Comparison of ENCODE assay signal across 35 cellular contexts in genomic region chr6:15157479-15157878, GRCh38.
"Had no signal": no experiment of that assay in that cellular context is flagged by ENCODE, and none has a peak within 500 bp of the region (broad histone marks: within the 10 kb centered on the region; RNA-seq: fewer than 3 reads in every experiment).

No MANE protein-coding gene starts in this region.

- H3K27me3 ChIP-seq: MG63 had no signal

- H3K9me3 ChIP-seq: MG63 had no signal

- DNase-seq: Kasumi-1, MG63, MM.1S, MV-4-11, NCI-H1048, NCI-H1092, NCI-H1092 treated with DMSO at 0.1 percent for 48 hours, NCI-H1105, NCI-H1105 treated with DMSO at 0.1 percent for 48 hours, NCI-H1417, NCI-H1417 treated with DMSO at 0.1 percent for 48 hours, NCI-H1436, NCI-H1436 treated with DMSO at 0.1 percent for 48 hours, NCI-H146, NCI-H1694, NCI-H1694 treated with DMSO at 0.1 percent for 48 hours, NCI-H187, NCI-H187 treated with DMSO at 0.1 percent for 48 hours, NCI-H1930, NCI-H2029, NCI-H2029 treated with DMSO at 0.1 percent for 48 hours, NCI-H2081, NCI-H2081 treated with DMSO at 0.1 percent for 48 hours, NCI-H2107, NCI-H2171, NCI-H2171 treated with DMSO at 0.1 percent for 48 hours, NCI-H2227 treated with DMSO at 0.1 percent for 48 hours, NCI-H226, NCI-H345, NCI-H446, NCI-H446 treated with DMSO at 0.1 percent for 48 hours, NCI-H510A treated with DMSO at 0.1 percent for 48 hours, NCI-H524, NCI-H524 treated with DMSO at 0.1 percent for 48 hours, NCI-H526 had no signal

- H3K36me3 ChIP-seq: MG63 had no signal

- H3K4me3 ChIP-seq: MG63 had no signal
